1 cellular context compared by ENCODE assay signal in genomic region chr7:113054272-113054671, GRCh38. TPM values are rescaled to one million over a fixed set of nuclear protein-coding genes. Genes with fewer than 3 reads are reported as not detected.
"Had no signal": no experiment of that assay in that cellular context is flagged by ENCODE, and none has a peak within 500 bp of the region (broad histone marks: within the 10 kb centered on the region; RNA-seq: fewer than 3 reads in every experiment).

No MANE protein-coding gene starts in this region.

RNA-seq across cellular contexts. Expression of gene GPR85, which starts 32.4 kb away (rescaled TPM):
- total RNA-seq: vagina had no signal
